ENCODE assay signal across 8 cellular contexts in genomic region chr6:33789550-33789895, GRCh38. TPM values are rescaled to one million over a fixed set of nuclear protein-coding genes. Genes with fewer than 3 reads are reported as not detected.
DNase-seq lines count a peak whose midpoint lies in the region; ATAC-seq, FAIRE-seq and TF ChIP-seq lines count a peak whose summit lies in the region.
"Had no signal": no experiment of that assay in that cellular context is flagged by ENCODE, and none has a peak within 500 bp of the region (broad histone marks: within the 10 kb centered on the region; RNA-seq: fewer than 3 reads in every experiment).

No MANE protein-coding gene starts in this region.

- H3K27ac Mint-ChIP-seq in activated CD8-positive, alpha-beta T cell treated with anti-CD3 and anti-CD28 coated beads, Interleukin-2, amount 10 ng/mL, durations not matched to agents 7 days and 5 days = peak overlapping the region; percentile 76
- peak overlapping the region; percentile 78 for H3K27ac Mint-ChIP-seq in stimulated activated memory B cell treated with anti-CD40 and anti-IgM and Interleukin-4, amounts not matched to agents 10 μg/mL and 1 μg/mL and 100 μg/mL, for 72 hours

- POLR2A ChIA-PET in activated CD8-positive, alpha-beta T cell treated with anti-CD3 and anti-CD28 coated beads, Interleukin-2, amount 10 ng/mL, durations not matched to agents 7 days and 5 days (lab: Charles Lee) = interaction anchor here (1.0 to 1.9 kb wide), 3 partner anchors 78 to 235 kb away, joined by 3 to 9 read pairs (median 4); partner anchors contain the start of gene UQCC2

- CTCF ChIA-PET in activated CD8-positive, alpha-beta T cell treated with anti-CD3 and anti-CD28 coated beads, Interleukin-2, amount 10 ng/mL, durations not matched to agents 7 days and 5 days (lab: Charles Lee) = no interaction called here

- no peak for TF ChIP-seq CTCF in HFF-Myc (IDR thresholded peaks at IDR 0.05; ENCODE audit: low read depth, low read length, missing control alignments)

- no peaks in the 10 kb centered on the region for H3K9me3 Mint-ChIP-seq in activated CD8-positive, alpha-beta T cell treated with anti-CD3 and anti-CD28 coated beads, Interleukin-2, amount 10 ng/mL, durations not matched to agents 7 days and 5 days (ENCODE audit: insufficient read depth)
- H3K9me3 Mint-ChIP-seq in stimulated activated memory B cell treated with anti-CD40 and anti-IgM and Interleukin-4, amounts not matched to agents 10 μg/mL and 1 μg/mL and 100 μg/mL, for 72 hours = no peaks in the 10 kb centered on the region

- H3K27me3 Mint-ChIP-seq in activated CD8-positive, alpha-beta T cell treated with anti-CD3 and anti-CD28 coated beads, Interleukin-2, amount 10 ng/mL, durations not matched to agents 7 days and 5 days (ENCODE audit: low read depth) = peaks cover 5% of the 10 kb centered on the region
- H3K27me3 Mint-ChIP-seq in stimulated activated memory B cell treated with anti-CD40 and anti-IgM and Interleukin-4, amounts not matched to agents 10 μg/mL and 1 μg/mL and 100 μg/mL, for 72 hours = no peaks in the 10 kb centered on the region

- peak overlapping the region; percentile 77 for H3K4me3 Mint-ChIP-seq in activated CD8-positive, alpha-beta T cell treated with anti-CD3 and anti-CD28 coated beads, Interleukin-2, amount 10 ng/mL, durations not matched to agents 7 days and 5 days
- H3K4me3 Mint-ChIP-seq in stimulated activated memory B cell treated with anti-CD40 and anti-IgM and Interleukin-4, amounts not matched to agents 10 μg/mL and 1 μg/mL and 100 μg/mL, for 72 hours = peak overlapping the region; percentile 85

- H3K4me3 ChIP-seq in HFF-Myc (replicated peaks; ENCODE audit: low read depth, low read length) (peak overlapping the region; percentile 51), iPS-15b (ENCODE audit: low read depth, low read length) (peak overlapping the region; percentile 19)

- no peak for FAIRE-seq in H54 (lab: Jason Lieb, UNC)

- no peak for TF ChIP-seq POLR2A in H54 (IDR thresholded peaks at IDR 0.05; ENCODE audit: low read depth, low read length)

- peaks cover 56% of the 10 kb centered on the region for H3K4me1 ChIP-seq in iPS-15b (ENCODE audit: control insufficient read depth, insufficient read depth, low read length)

- H3K9me3 ChIP-seq in iPS-15b (ENCODE audit: control insufficient read depth, insufficient read depth, low read length) = no peaks in the 10 kb centered on the region

- no peak for DNase-seq in HFF-Myc (ENCODE audit: extremely low read depth, low read depth)
- no peak for DNase-seq in activated CD8-positive, alpha-beta T cell treated with anti-CD3 and anti-CD28 coated beads, Interleukin-2, amount 10 ng/mL, durations not matched to agents 7 days and 5 days
- no peak for DNase-seq in H54 (ENCODE audit: insufficient read length, low spot score)
- no peak for DNase-seq in central memory CD4-positive, alpha-beta T cell

- peaks cover 3% of the 10 kb centered on the region for H3K36me3 ChIP-seq in iPS-15b (ENCODE audit: control insufficient read depth, insufficient read depth, low read length)

- H3K27me3 ChIP-seq in iPS-15b (ENCODE audit: control insufficient read depth, insufficient read depth, low read length) = no peaks in the 10 kb centered on the region

- peak overlapping the region; percentile 48 for H3K9ac ChIP-seq in iPS-15b (ENCODE audit: low read depth, low read length)

- no peak for ATAC-seq in activated CD8-positive, alpha-beta T cell treated with anti-CD3 and anti-CD28 coated beads, Interleukin-2, amount 10 ng/mL, durations not matched to agents 7 days and 5 days
- ATAC-seq in stimulated activated memory B cell treated with anti-CD40 and anti-IgM and Interleukin-4, amounts not matched to agents 10 μg/mL and 1 μg/mL and 100 μg/mL, for 72 hours = no peak
- ATAC-seq in GM21825 (IDR thresholded peaks at IDR 0.05; ENCODE audit: unreplicated experiment) = no peak

- H3K36me3 Mint-ChIP-seq in activated CD8-positive, alpha-beta T cell treated with anti-CD3 and anti-CD28 coated beads, Interleukin-2, amount 10 ng/mL, durations not matched to agents 7 days and 5 days (ENCODE audit: low read depth) = peaks cover 30% of the 10 kb centered on the region
- peaks cover 7% of the 10 kb centered on the region for H3K36me3 Mint-ChIP-seq in stimulated activated memory B cell treated with anti-CD40 and anti-IgM and Interleukin-4, amounts not matched to agents 10 μg/mL and 1 μg/mL and 100 μg/mL, for 72 hours

- peaks cover 50% of the 10 kb centered on the region for H3K4me1 Mint-ChIP-seq in activated CD8-positive, alpha-beta T cell treated with anti-CD3 and anti-CD28 coated beads, Interleukin-2, amount 10 ng/mL, durations not matched to agents 7 days and 5 days (ENCODE audit: low read depth)
- peaks cover 38% of the 10 kb centered on the region for H3K4me1 Mint-ChIP-seq in stimulated activated memory B cell treated with anti-CD40 and anti-IgM and Interleukin-4, amounts not matched to agents 10 μg/mL and 1 μg/mL and 100 μg/mL, for 72 hours

RNA-seq across cellular contexts. Expression of gene LEMD2, which starts 0.6 kb away (rescaled TPM):
- 10 to 100 TPM; 49.9 to 59.8 TPM for total RNA-seq in activated CD8-positive, alpha-beta T cell treated with anti-CD3 and anti-CD28 coated beads, Interleukin-2, amount 10 ng/mL, durations not matched to agents 7 days and 5 days

RNA-seq across cellular contexts. Expression of gene MLN, which starts 14.3 kb away (rescaled TPM):
- total RNA-seq in activated CD8-positive, alpha-beta T cell treated with anti-CD3 and anti-CD28 coated beads, Interleukin-2, amount 10 ng/mL, durations not matched to agents 7 days and 5 days = not detected
- total RNA-seq: NCI-H460 had no signal

RNA-seq across cellular contexts. Expression of gene IP6K3, which starts 42.8 kb away (rescaled TPM):
- not detected for total RNA-seq in activated CD8-positive, alpha-beta T cell treated with anti-CD3 and anti-CD28 coated beads, Interleukin-2, amount 10 ng/mL, durations not matched to agents 7 days and 5 days
- total RNA-seq: NCI-H460 had no signal
